In genomic region chr10:132027423-132027983, GRCh38 we compare ENCODE assay signal across 1 cellular context.
TF ChIP-seq lines count a peak whose summit lies in the region.

No MANE protein-coding gene starts in this region.

TF ChIP-seq in IMR-90, 13 proteins besides CTCF, POLR2A, EP300 and RAD21:
- no peak for TF ChIP-seq MAZ (IDR thresholded peaks at IDR 0.05; ENCODE audit: borderline replicate concordance, low read depth, low read length)
- TF ChIP-seq, protein P1, sequence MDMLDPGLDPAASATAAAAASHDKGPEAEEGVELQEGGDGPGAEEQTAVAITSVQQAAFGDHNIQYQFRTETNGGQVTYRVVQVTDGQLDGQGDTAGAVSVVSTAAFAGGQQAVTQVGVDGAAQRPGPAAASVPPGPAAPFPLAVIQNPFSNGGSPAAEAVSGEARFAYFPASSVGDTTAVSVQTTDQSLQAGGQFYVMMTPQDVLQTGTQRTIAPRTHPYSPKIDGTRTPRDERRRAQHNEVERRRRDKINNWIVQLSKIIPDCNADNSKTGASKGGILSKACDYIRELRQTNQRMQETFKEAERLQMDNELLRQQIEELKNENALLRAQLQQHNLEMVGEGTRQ (IDR thresholded peaks at IDR 0.05; ENCODE audit: low read depth, low read length): peak; percentile 53
